25 cellular contexts compared by ENCODE assay signal in genomic region chr6:150535151-150535816, GRCh38.
"Had no signal": no experiment of that assay in that cellular context is flagged by ENCODE, and none has a peak within 500 bp of the region (broad histone marks: within the 10 kb centered on the region; RNA-seq: fewer than 3 reads in every experiment).

No MANE protein-coding gene starts in this region.

- H3K27me3 ChIP-seq: cardiac muscle cell, gastroesophageal sphincter, heart left ventricle, sigmoid colon, transverse colon, uterus had no signal

- H3K9me3 ChIP-seq: gastroesophageal sphincter, heart left ventricle, lower lobe of right lung, sigmoid colon, transverse colon, uterus had no signal

- H3K4me1 Mint-ChIP-seq: endodermal cell; stimulated activated naive B cell treated with anti-CD40 and anti-IgM and Interleukin-4, amounts not matched to agents 10 μg/mL and 1 μg/mL and 100 μg/mL, for 72 hours had no signal

- H3K36me3 ChIP-seq: cardiac muscle cell, gastroesophageal sphincter, heart left ventricle, lower lobe of right lung, sigmoid colon, transverse colon, uterus, WERI-Rb-1 had no signal

- DNase-seq: activated CD4-positive, alpha-beta T cell treated with anti-CD3 and anti-CD28 coated beads, Interleukin-2, amount 10 ng/mL, durations not matched to agents 7 days and 5 days; activated CD4-positive, CD25-positive, alpha-beta regulatory T cell treated with anti-CD3 and anti-CD28 coated beads, Interleukin-2, amount 50 U/mL, for 72 hours; activated CD8-positive, alpha-beta T cell treated with anti-CD3 and anti-CD28 coated beads, Interleukin-2, amount 10 ng/mL, durations not matched to agents 7 days and 5 days; activated gamma-delta T cell; activated naive CD4-positive, alpha-beta T cell treated with anti-CD3 and anti-CD28 coated beads, Interleukin-2, amount 50 U/mL, for 16 hours; activated naive CD8-positive, alpha-beta T cell treated with anti-CD3 and anti-CD28 coated beads, Interleukin-2, amount 50 U/mL, for 24 hours; cortex of kidney; endodermal cell; islet precursor cell; lower lobe of right lung; mesendoderm; naive B cell; retina; sigmoid colon; stimulated activated CD4-positive, alpha-beta T cell treated with anti-CD3 and anti-CD28 coated beads, Interleukin-15, amount 100 ng/mL, for 24 hours; stimulated activated naive B cell treated with anti-CD40 and anti-IgM and Interleukin-4, amounts not matched to agents 10 μg/mL and 1 μg/mL and 100 μg/mL, for 72 hours; transverse colon; uterus; WERI-Rb-1 had no signal

- H3K4me1 ChIP-seq: lower lobe of right lung, uterus had no signal

- H3K4me2 ChIP-seq: smooth muscle cell had no signal

- H3K27ac Mint-ChIP-seq: activated CD4-positive, alpha-beta T cell treated with anti-CD3 and anti-CD28 coated beads, Interleukin-2, amount 10 ng/mL, durations not matched to agents 7 days and 5 days; activated CD8-positive, alpha-beta T cell treated with anti-CD3 and anti-CD28 coated beads, Interleukin-2, amount 10 ng/mL, durations not matched to agents 7 days and 5 days; activated naive CD8-positive, alpha-beta T cell treated with anti-CD3 and anti-CD28 coated beads, Interleukin-2, amount 50 U/mL, for 24 hours; activated T-helper 1 cell treated with anti-CD3 and anti-CD28 coated beads, Interleukin-12 subunit alpha, Interleukin-12 subunit beta, Interleukin-2, Interleukin-4 antibody, amounts not matched to agents 30 ng/mL and 10 ng/mL and 1 ng/mL, durations not matched to agents 14 hours and 24 hours and 36 hours; endodermal cell; naive B cell; stimulated activated naive B cell treated with anti-CD40 and anti-IgM and Interleukin-4, amounts not matched to agents 10 μg/mL and 1 μg/mL and 100 μg/mL, for 72 hours had no signal

- H3K27ac ChIP-seq: cardiac muscle cell, gastroesophageal sphincter, heart left ventricle, lower lobe of right lung, sigmoid colon, transverse colon, uterus, WERI-Rb-1 had no signal

- H3K9me3 Mint-ChIP-seq: activated CD4-positive, alpha-beta T cell treated with anti-CD3 and anti-CD28 coated beads, Interleukin-2, amount 10 ng/mL, durations not matched to agents 7 days and 5 days; activated naive CD8-positive, alpha-beta T cell treated with anti-CD3 and anti-CD28 coated beads, Interleukin-2, amount 50 U/mL, for 24 hours; activated T-helper 1 cell treated with anti-CD3 and anti-CD28 coated beads, Interleukin-12 subunit alpha, Interleukin-12 subunit beta, Interleukin-2, Interleukin-4 antibody, amounts not matched to agents 30 ng/mL and 10 ng/mL and 1 ng/mL, durations not matched to agents 14 hours and 24 hours and 36 hours; endodermal cell had no signal

- H3K4me3 Mint-ChIP-seq: activated CD4-positive, alpha-beta T cell treated with anti-CD3 and anti-CD28 coated beads, Interleukin-2, amount 10 ng/mL, durations not matched to agents 7 days and 5 days; activated CD8-positive, alpha-beta T cell treated with anti-CD3 and anti-CD28 coated beads, Interleukin-2, amount 10 ng/mL, durations not matched to agents 7 days and 5 days; activated naive CD8-positive, alpha-beta T cell treated with anti-CD3 and anti-CD28 coated beads, Interleukin-2, amount 50 U/mL, for 24 hours; activated T-helper 1 cell treated with anti-CD3 and anti-CD28 coated beads, Interleukin-12 subunit alpha, Interleukin-12 subunit beta, Interleukin-2, Interleukin-4 antibody, amounts not matched to agents 30 ng/mL and 10 ng/mL and 1 ng/mL, durations not matched to agents 14 hours and 24 hours and 36 hours; endodermal cell; naive B cell; neural crest cell; stimulated activated naive B cell treated with anti-CD40 and anti-IgM and Interleukin-4, amounts not matched to agents 10 μg/mL and 1 μg/mL and 100 μg/mL, for 72 hours had no signal

- H3K4me3 ChIP-seq: cardiac muscle cell, gastroesophageal sphincter, heart left ventricle, lower lobe of right lung, sigmoid colon, smooth muscle cell, transverse colon, uterus had no signal
